In the genomic region with DNA sequence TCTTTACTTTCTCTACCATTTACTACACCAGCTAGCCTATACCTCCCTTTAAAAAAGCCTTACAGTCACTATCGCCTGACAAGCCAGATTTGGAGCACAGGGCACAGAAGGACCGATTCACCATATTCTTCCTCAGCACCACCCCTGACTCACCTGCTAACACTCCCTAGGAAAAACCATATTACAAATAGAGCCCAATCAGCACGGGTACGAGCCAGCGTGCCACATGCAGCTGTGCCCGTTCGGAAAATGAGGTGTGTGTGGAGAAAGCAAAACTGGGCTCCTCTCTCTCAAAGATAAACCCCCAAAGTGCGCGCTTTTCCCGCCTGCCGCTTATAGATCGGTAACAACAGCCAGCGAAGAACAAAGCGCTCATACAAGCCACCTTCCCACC, we compare ENCODE assay signal across 8 cellular contexts. TPM values are rescaled to one million over a fixed set of nuclear protein-coding genes. Genes with fewer than 3 reads are reported as not detected.
DNase-seq lines count a peak whose midpoint lies in the region; ATAC-seq and TF ChIP-seq lines count a peak whose summit lies in the region.

No MANE protein-coding gene starts in this region.

- H3K27ac ChIP-seq in BLaER1 (peak overlapping the region; percentile 98), HUES64 (ENCODE audit: low read depth, low read length) (peak overlapping the region; percentile 99; the same call in 1 of the 2 replicates), ascending aorta (peak overlapping the region; percentile 96 to 97), left lung (peak overlapping the region; percentile 98 to 99), thoracic aorta (peak overlapping the region; percentile 99 to 100)

- under 1% methylated on average over 13 of the region's 14 CpGs for WGBS in HUES64

- H3K9me3 ChIP-seq in BLaER1 (no peaks in the 10 kb centered on the region), HUES64 (ENCODE audit: insufficient read depth, low read depth, low read length) (no peaks in the 10 kb centered on the region), ascending aorta (no peaks in the 10 kb centered on the region), left lung (no peaks in the 10 kb centered on the region), thoracic aorta (no peaks in the 10 kb centered on the region)

- H3K4me1 ChIP-seq in BLaER1 (peaks cover 39% of the 10 kb centered on the region), HUES64 (ENCODE audit: insufficient read depth, low read length) (peaks cover 23% of the 10 kb centered on the region), ascending aorta (peaks cover 0 to 16% of the 10 kb centered on the region in 2 donors), left lung (peaks cover 21 to 61% of the 10 kb centered on the region in 2 donors), thoracic aorta (ENCODE audit: control insufficient read depth in 1 of 2, low read depth in 2 of 2) (peaks cover 24 to 48% of the 10 kb centered on the region in 2 donors)

- H3K27me3 ChIP-seq in BLaER1 (no peaks in the 10 kb centered on the region), HUES64 (ENCODE audit: insufficient read depth, low read length) (no peaks in the 10 kb centered on the region), ascending aorta (no peaks in the 10 kb centered on the region), left lung (no peaks in the 10 kb centered on the region), thoracic aorta (replicated peaks; ENCODE audit: insufficient read depth) (no peaks in the 10 kb centered on the region)

- DNase-seq in ascending aorta (ENCODE audit: low spot score in 2 of 2) (no peak), left lung (no peak), thoracic aorta (ENCODE audit: low spot score) (no peak), 8988T (no peak), activated gamma-delta T cell treated with Interleukin-2 at 50 U/mL for 16 hours (no peak)

- H3K9ac ChIP-seq in BLaER1, result peak overlapping the region; percentile 97
- H3K9ac ChIP-seq in HUES64 (ENCODE audit: low read depth, low read length), result peak overlapping the region; percentile 98

- H4K20me1 ChIP-seq in BLaER1, result peaks cover 58% of the 10 kb centered on the region

- H3K4me3 ChIP-seq in BLaER1, result peak overlapping the region; percentile 86
- peak overlapping the region; percentile 91 for H3K4me3 ChIP-seq in HUES64 (ENCODE audit: low read length)
- H3K4me3 ChIP-seq in ascending aorta, result peak overlapping the region; percentile 93 to 95
- peak overlapping the region; percentile 94 to 97 for H3K4me3 ChIP-seq in left lung
- peak overlapping the region; percentile 80 for H3K4me3 ChIP-seq in thoracic aorta

- H3K36me3 ChIP-seq in BLaER1 (peaks cover 36% of the 10 kb centered on the region), HUES64 (ENCODE audit: insufficient read depth, low read length) (peaks cover 50% of the 10 kb centered on the region), ascending aorta (peaks cover 8 to 32% of the 10 kb centered on the region in 2 donors), left lung (peaks cover 0 to 37% of the 10 kb centered on the region in 2 donors), thoracic aorta (peaks cover 11% of the 10 kb centered on the region)

- H3K4me2 ChIP-seq in BLaER1, result peak overlapping the region; percentile 76

- intact Hi-C loops in ascending aorta (cut with DNase I), result loop anchor here (5.0 to 10.0 kb wide), 4 partner anchors 189 to 1766 kb away; a partner anchor contains a TSS
- intact Hi-C loops in left lung (cut with DNase I), result loop anchor here in 1 of 2 donors (5.0 kb wide), 1 partner anchor 36 kb away; no protein-coding TSS in a partner anchor

- TF ChIP-seq CTCF in ascending aorta (IDR thresholded peaks at IDR 0.05) (no peak), left lung (IDR thresholded peaks at IDR 0.05) (no peak), thoracic aorta (IDR thresholded peaks at IDR 0.05) (no peak)

- no peak for ATAC-seq in left lung
- no peak for ATAC-seq in thoracic aorta (ENCODE audit: insufficient number of reproducible peaks, low FRiP score, low read depth)
- ATAC-seq in GM21723 (IDR thresholded peaks at IDR 0.05; ENCODE audit: unreplicated experiment), result no peak

RNA-seq across cellular contexts. Expression of a gene that starts 1.2 kb away (rescaled TPM):
- polyA plus RNA-seq in HUES64 (2013, experiment 1 of 2), result 168 TPM
- 140 TPM for polyA plus RNA-seq in HUES64 (2013, experiment 2 of 2)
- total RNA-seq in ascending aorta (25.3 TPM), left lung (100 to 1,000 TPM in 1 of 2 donors, 10 to 100 TPM in 1; 72.2 to 119 TPM), thoracic aorta (10 to 100 TPM; 47.7 to 94.2 TPM)

RNA-seq across cellular contexts. Expression of a gene that starts 47.9 kb away (rescaled TPM):
- polyA plus RNA-seq in HUES64 (2013, experiment 1 of 2), result 20.4 TPM
- 22.2 TPM for polyA plus RNA-seq in HUES64 (2013, experiment 2 of 2)
- 63.2 TPM for total RNA-seq in ascending aorta
- 10 to 100 TPM; 79.9 to 80.6 TPM for total RNA-seq in left lung
- total RNA-seq in thoracic aorta, result 100 to 1,000 TPM in 1 of 2 donors, 10 to 100 TPM in 1; 66.5 to 131 TPM
